In the genomic region with DNA sequence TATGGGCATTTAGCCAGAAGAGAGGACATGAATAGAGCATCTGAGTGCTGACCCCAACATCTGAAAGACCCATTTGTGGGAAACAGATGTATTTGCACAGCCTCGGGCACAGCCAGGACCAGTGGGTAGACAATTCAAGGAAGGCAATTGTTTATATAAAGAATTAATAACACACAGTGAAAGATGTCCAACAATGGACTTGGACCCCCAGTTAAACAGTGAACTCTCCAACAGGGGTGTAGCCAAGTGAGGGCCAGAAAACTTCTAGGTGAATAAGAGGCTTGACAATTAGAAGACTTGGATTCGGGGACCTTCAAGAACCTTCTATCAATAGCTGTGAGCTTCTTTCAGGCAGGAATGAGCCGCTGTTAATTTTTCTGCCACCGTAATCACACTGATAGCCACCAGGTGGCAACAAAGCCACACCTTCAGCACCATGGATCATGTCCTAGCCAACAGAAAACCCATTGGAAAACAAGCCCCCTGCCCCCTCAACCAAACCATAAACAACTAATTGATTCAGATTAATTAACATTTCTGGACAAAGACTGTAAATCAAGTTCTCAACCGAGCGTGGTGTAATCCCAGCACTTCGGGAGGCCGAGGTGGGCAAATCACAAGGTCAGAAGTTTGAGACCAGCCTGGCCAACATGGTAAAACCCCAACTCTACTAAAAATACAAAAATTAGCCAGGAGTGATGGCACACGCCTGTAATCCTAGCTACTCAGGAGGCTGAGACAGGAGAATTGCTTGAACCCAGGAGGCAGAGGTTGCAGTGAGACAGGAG, we compare ENCODE assay signal across 1 cellular context.
TF ChIP-seq lines count a peak whose summit lies in the region.

No MANE protein-coding gene starts in this region.

TF ChIP-seq in HepG2, 621 proteins besides CTCF, POLR2A, EP300 and RAD21 (continued from another document and continues in another):
- TF ChIP-seq, protein P1, sequence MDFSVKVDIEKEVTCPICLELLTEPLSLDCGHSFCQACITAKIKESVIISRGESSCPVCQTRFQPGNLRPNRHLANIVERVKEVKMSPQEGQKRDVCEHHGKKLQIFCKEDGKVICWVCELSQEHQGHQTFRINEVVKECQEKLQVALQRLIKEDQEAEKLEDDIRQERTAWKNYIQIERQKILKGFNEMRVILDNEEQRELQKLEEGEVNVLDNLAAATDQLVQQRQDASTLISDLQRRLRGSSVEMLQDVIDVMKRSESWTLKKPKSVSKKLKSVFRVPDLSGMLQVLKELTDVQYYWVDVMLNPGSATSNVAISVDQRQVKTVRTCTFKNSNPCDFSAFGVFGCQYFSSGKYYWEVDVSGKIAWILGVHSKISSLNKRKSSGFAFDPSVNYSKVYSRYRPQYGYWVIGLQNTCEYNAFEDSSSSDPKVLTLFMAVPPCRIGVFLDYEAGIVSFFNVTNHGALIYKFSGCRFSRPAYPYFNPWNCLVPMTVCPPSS (IDR thresholded peaks at IDR 0.05) = no peak
- TF ChIP-seq CBX2 (IDR thresholded peaks at IDR 0.05; ENCODE audit: low read depth, low read length) = no peak
- TF ChIP-seq CBX2 (CRISPR knock-in tag; IDR thresholded peaks at IDR 0.05; ENCODE audit: low read depth) = no peak
- no peak for TF ChIP-seq RFX5 (IDR thresholded peaks at IDR 0.05; ENCODE audit: low read depth, low read length)
- TF ChIP-seq RCOR2 (CRISPR knock-in tag; IDR thresholded peaks at IDR 0.05) = no peak
- no peak for TF ChIP-seq ZNF382 (CRISPR knock-in tag; IDR thresholded peaks at IDR 0.05; ENCODE audit: borderline replicate concordance)
- no peak for TF ChIP-seq TERF1 (CRISPR knock-in tag; IDR thresholded peaks at IDR 0.05)
- TF ChIP-seq XRCC5 (optimal IDR thresholded peaks at IDR 0.05; ENCODE audit: low read length) = peak; percentile 64
- TF ChIP-seq, protein P2, sequence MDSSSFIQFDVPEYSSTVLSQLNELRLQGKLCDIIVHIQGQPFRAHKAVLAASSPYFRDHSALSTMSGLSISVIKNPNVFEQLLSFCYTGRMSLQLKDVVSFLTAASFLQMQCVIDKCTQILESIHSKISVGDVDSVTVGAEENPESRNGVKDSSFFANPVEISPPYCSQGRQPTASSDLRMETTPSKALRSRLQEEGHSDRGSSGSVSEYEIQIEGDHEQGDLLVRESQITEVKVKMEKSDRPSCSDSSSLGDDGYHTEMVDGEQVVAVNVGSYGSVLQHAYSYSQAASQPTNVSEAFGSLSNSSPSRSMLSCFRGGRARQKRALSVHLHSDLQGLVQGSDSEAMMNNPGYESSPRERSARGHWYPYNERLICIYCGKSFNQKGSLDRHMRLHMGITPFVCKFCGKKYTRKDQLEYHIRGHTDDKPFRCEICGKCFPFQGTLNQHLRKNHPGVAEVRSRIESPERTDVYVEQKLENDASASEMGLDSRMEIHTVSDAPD (CRISPR knock-in tag; IDR thresholded peaks at IDR 0.05) = no peak
- TF ChIP-seq ZBTB3 (CRISPR knock-in tag; IDR thresholded peaks at IDR 0.05; ENCODE audit: borderline replicate concordance, low read depth) = no peak
- TF ChIP-seq HNRNPUL1 (IDR thresholded peaks at IDR 0.05; ENCODE audit: low read depth, low read length) = no peak
- TF ChIP-seq, protein P3, sequence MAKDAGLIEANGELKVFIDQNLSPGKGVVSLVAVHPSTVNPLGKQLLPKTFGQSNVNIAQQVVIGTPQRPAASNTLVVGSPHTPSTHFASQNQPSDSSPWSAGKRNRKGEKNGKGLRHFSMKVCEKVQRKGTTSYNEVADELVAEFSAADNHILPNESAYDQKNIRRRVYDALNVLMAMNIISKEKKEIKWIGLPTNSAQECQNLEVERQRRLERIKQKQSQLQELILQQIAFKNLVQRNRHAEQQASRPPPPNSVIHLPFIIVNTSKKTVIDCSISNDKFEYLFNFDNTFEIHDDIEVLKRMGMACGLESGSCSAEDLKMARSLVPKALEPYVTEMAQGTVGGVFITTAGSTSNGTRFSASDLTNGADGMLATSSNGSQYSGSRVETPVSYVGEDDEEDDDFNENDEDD (CRISPR knock-in tag; IDR thresholded peaks at IDR 0.05; ENCODE audit: borderline replicate concordance) = no peak
- TF ChIP-seq GPN1 (CRISPR knock-in tag; IDR thresholded peaks at IDR 0.05; ENCODE audit: borderline replicate concordance) = no peak
- no peak for TF ChIP-seq CENPT (CRISPR knock-in tag; IDR thresholded peaks at IDR 0.05; ENCODE audit: low read depth)
- TF ChIP-seq E2F2 (CRISPR knock-in tag; IDR thresholded peaks at IDR 0.05; ENCODE audit: borderline replicate concordance) = 0 out of 2 replicates have a peak, but pooled peaks have one; percentile 11
- TF ChIP-seq ZNF180 (CRISPR knock-in tag; IDR thresholded peaks at IDR 0.05; ENCODE audit: borderline replicate concordance, low read depth) = no peak
- no peak for TF ChIP-seq STAT6 (CRISPR knock-in tag; IDR thresholded peaks at IDR 0.05; ENCODE audit: borderline replicate concordance)
- TF ChIP-seq, protein P4, sequence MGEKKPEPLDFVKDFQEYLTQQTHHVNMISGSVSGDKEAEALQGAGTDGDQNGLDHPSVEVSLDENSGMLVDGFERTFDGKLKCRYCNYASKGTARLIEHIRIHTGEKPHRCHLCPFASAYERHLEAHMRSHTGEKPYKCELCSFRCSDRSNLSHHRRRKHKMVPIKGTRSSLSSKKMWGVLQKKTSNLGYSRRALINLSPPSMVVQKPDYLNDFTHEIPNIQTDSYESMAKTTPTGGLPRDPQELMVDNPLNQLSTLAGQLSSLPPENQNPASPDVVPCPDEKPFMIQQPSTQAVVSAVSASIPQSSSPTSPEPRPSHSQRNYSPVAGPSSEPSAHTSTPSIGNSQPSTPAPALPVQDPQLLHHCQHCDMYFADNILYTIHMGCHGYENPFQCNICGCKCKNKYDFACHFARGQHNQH (CRISPR knock-in tag; IDR thresholded peaks at IDR 0.05) = peak; percentile 51; the same call in 1 of the 2 replicates
- 0 out of 2 replicates have a peak, but pooled peaks have one; percentile 50 for TF ChIP-seq MYNN (CRISPR knock-in tag; IDR thresholded peaks at IDR 0.05; ENCODE audit: low read depth)
- TF ChIP-seq, protein P5, sequence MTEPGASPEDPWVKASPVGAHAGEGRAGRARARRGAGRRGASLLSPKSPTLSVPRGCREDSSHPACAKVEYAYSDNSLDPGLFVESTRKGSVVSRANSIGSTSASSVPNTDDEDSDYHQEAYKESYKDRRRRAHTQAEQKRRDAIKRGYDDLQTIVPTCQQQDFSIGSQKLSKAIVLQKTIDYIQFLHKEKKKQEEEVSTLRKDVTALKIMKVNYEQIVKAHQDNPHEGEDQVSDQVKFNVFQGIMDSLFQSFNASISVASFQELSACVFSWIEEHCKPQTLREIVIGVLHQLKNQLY (CRISPR knock-in tag; IDR thresholded peaks at IDR 0.05) = no peak
- TF ChIP-seq PRMT3 (CRISPR knock-in tag; IDR thresholded peaks at IDR 0.05; ENCODE audit: borderline replicate concordance, low read depth) = no peak
- peak; percentile 49 for TF ChIP-seq TEAD3 (CRISPR knock-in tag; optimal IDR thresholded peaks at IDR 0.05; ENCODE audit: borderline replicate concordance)
- no peak for TF ChIP-seq RXRA (CRISPR knock-in tag; IDR thresholded peaks at IDR 0.05)
- TF ChIP-seq JUND (CRISPR knock-in tag; IDR thresholded peaks at IDR 0.05) = no peak
- no peak for TF ChIP-seq ZNF672 (CRISPR knock-in tag; IDR thresholded peaks at IDR 0.05)
- TF ChIP-seq SP5 (CRISPR knock-in tag; IDR thresholded peaks at IDR 0.05; ENCODE audit: borderline replicate concordance, low read depth) = no peak
- no peak for TF ChIP-seq HNF4A (CRISPR knock-in tag; IDR thresholded peaks at IDR 0.05)
- peak; percentile 94 for TF ChIP-seq SMC3 (IDR thresholded peaks at IDR 0.05; ENCODE audit: low read length)
- no peak for TF ChIP-seq ZNF207 (IDR thresholded peaks at IDR 0.05; ENCODE audit: borderline replicate concordance)
- no peak for TF ChIP-seq ZNF775 (CRISPR knock-in tag; IDR thresholded peaks at IDR 0.05; ENCODE audit: borderline replicate concordance)
- no peak for TF ChIP-seq HES4 (CRISPR knock-in tag; IDR thresholded peaks at IDR 0.05; ENCODE audit: borderline replicate concordance)
- TF ChIP-seq MXI1 (IDR thresholded peaks at IDR 0.05; ENCODE audit: borderline replicate concordance, low read depth, low read length) = no peak
- no peak for TF ChIP-seq SMYD3 (CRISPR knock-in tag; IDR thresholded peaks at IDR 0.05)
- no peak; the same call in 1 of the 2 replicates for TF ChIP-seq THAP11 (CRISPR knock-in tag; IDR thresholded peaks at IDR 0.05)
- no peak for TF ChIP-seq NFE2L2 (IDR thresholded peaks at IDR 0.05; ENCODE audit: low read length)
- TF ChIP-seq GABPA (IDR thresholded peaks at IDR 0.05; ENCODE audit: low read depth, low read length) = no peak
- TF ChIP-seq GABPA (CRISPR knock-in tag; IDR thresholded peaks at IDR 0.05; ENCODE audit: low read depth) = no peak
- TF ChIP-seq ZNF274 (CRISPR knock-in tag; IDR thresholded peaks at IDR 0.05) = peak; percentile 46; the same call in 1 of the 2 replicates
- no peak for TF ChIP-seq FOSL1 (CRISPR knock-in tag; IDR thresholded peaks at IDR 0.05; ENCODE audit: borderline replicate concordance)
- TF ChIP-seq ZBTB25 (CRISPR knock-in tag; IDR thresholded peaks at IDR 0.05) = peak; percentile 77
- 0 out of 2 replicates have a peak, but pooled peaks have one; percentile 38 for TF ChIP-seq ZBTB39 (CRISPR knock-in tag; IDR thresholded peaks at IDR 0.05)
- TF ChIP-seq CHD2 (IDR thresholded peaks at IDR 0.05; ENCODE audit: low read depth, low read length) = no peak
- peak; percentile 46; the same call in 1 of the 2 replicates for TF ChIP-seq MEIS2 (CRISPR knock-in tag; IDR thresholded peaks at IDR 0.05)
- no peak for TF ChIP-seq GATAD1 (CRISPR knock-in tag; IDR thresholded peaks at IDR 0.05)
- no peak for TF ChIP-seq ZNF782 (CRISPR knock-in tag; IDR thresholded peaks at IDR 0.05; ENCODE audit: borderline replicate concordance)
- TF ChIP-seq MAF1 (CRISPR knock-in tag; IDR thresholded peaks at IDR 0.05; ENCODE audit: borderline replicate concordance) = no peak
- 0 out of 2 replicates have a peak, but pooled peaks have one; percentile 21 for TF ChIP-seq SALL1 (CRISPR knock-in tag; IDR thresholded peaks at IDR 0.05)
- no peak for TF ChIP-seq SAFB2 (CRISPR knock-in tag; IDR thresholded peaks at IDR 0.05; ENCODE audit: borderline replicate concordance, low read depth)
